Comparison of ENCODE assay signal across 10 cellular contexts in genomic region chr7:116679495-116679894, GRCh38. TPM values are rescaled to one million over a fixed set of nuclear protein-coding genes. Genes with fewer than 3 reads are reported as not detected.
DNase-seq lines count a peak whose midpoint lies in the region; ATAC-seq, FAIRE-seq and TF ChIP-seq lines count a peak whose summit lies in the region.
"Had no signal": no experiment of that assay in that cellular context is flagged by ENCODE, and none has a peak within 500 bp of the region (broad histone marks: within the 10 kb centered on the region; RNA-seq: fewer than 3 reads in every experiment).

No MANE protein-coding gene starts in this region.

- H3K27ac ChIP-seq in GM12878 (ENCODE audit: control insufficient read depth, insufficient read depth) (no peak overlapping the region), coronary artery (no peak overlapping the region)

- SMC1A ChIA-PET in GM12878 (lab: Charles Lee; ENCODE audit: uncharacterized antibody, unreplicated experiment) = interaction anchor here (0.7 kb wide), 1 partner anchor 14 kb away, joined by 3 read pairs; no protein-coding TSS in a partner anchor

- H2AFZ ChIP-seq in GM12878 (ENCODE audit: control insufficient read depth, low read depth, low read length) = no peak overlapping the region

- RAD21 ChIA-PET in GM12878 (lab: Charles Lee; ENCODE audit: unreplicated experiment) = no interaction called here

- no TSS peak for BruUV-seq in GM12878 (replicated peaks; lab: Mats Ljungman, UMichigan)

- H3K4me2 ChIP-seq in GM12878 (ENCODE audit: control insufficient read depth, insufficient read depth) = no peak overlapping the region

- no peaks in the 10 kb centered on the region for H3K9me3 ChIP-seq in GM12878 (replicated peaks; ENCODE audit: control insufficient read depth, insufficient read depth, low read length)

- no peak for TF ChIP-seq RAD21 in GM12878 (IDR thresholded peaks at IDR 0.05; ENCODE audit: insufficient read depth, low read depth, low read length)

- peaks cover 3 to 4% of the 10 kb centered on the region in 2 experiments for H3K27me3 ChIP-seq in GM12878 (replicated peaks in 1 of 2; ENCODE audit: control insufficient read depth in 2 of 2, insufficient read depth in 2 of 2, low read length in 1 of 2)

- in situ Hi-C loops in GM12878 (cut with MboI) = no loop called here

- no peaks in the 10 kb centered on the region for H3K36me3 ChIP-seq in GM12878 (ENCODE audit: control insufficient read depth in 2 of 2, insufficient read depth in 2 of 2, low read length in 1 of 2)

- DNase-seq in GM10266 (ENCODE audit: extremely low spot score) (peak; percentile 33), GM12878 (ENCODE audit: low read depth, low spot score) (no peak), UCSD-AML1 (lab: John Stamatoyannopoulos, UW; ENCODE audit: unreplicated experiment) (no peak), RKO (ENCODE audit: low spot score) (no peak), coronary artery (ENCODE audit: low spot score) (no peak)
- no peak for DNase-seq in activated CD4-positive, alpha-beta T cell treated with anti-CD3 and anti-CD28 coated beads for 1 hour
- DNase-seq: CD4-positive, alpha-beta T cell; kidney had no signal

- CTCF ChIA-PET in GM12878 (lab: Yijun Ruan, JAX) = interaction anchor here (0.6 to 1.7 kb wide), 2 partner anchors 10 to 1268 kb away, joined by 3 to 5 read pairs; no protein-coding TSS in a partner anchor

- no peaks in the 10 kb centered on the region for H4K20me1 ChIP-seq in GM12878 (ENCODE audit: control insufficient read depth, insufficient read depth)

- ATAC-seq in GM19395 (IDR thresholded peaks at IDR 0.05; ENCODE audit: unreplicated experiment) (peak; percentile 49), HG03135 (IDR thresholded peaks at IDR 0.05; ENCODE audit: unreplicated experiment) (peak; percentile 49), GM12878 (peak; percentile 38; the same call in 2 of the 3 replicates)

- POLR2A ChIA-PET in GM12878 (lab: Charles Lee) = interaction anchor here (0.5 kb wide), 1 partner anchor 183 kb away, joined by 4 read pairs; no protein-coding TSS in a partner anchor

- intact Hi-C loops in GM12878 (cut with micrococcal nuclease; ENCODE audit: unreplicated experiment) = no loop called here

- WGBS in GM12878 (ENCODE audit: insufficient coverage, insufficient replicate concordance, low lambda C conversion rate, missing lambda C conversion rate) = 1% methylated on average over 4 of the region's 4 CpGs

- no peak for TF ChIP-seq EP300 in GM12878 (IDR thresholded peaks at IDR 0.05; ENCODE audit: borderline replicate concordance in 1 of 2, control insufficient read depth in 1 of 2, low read depth in 2 of 2, low read length in 2 of 2)

- TF ChIP-seq POLR2A in GM12878 (IDR thresholded peaks at IDR 0.05; ENCODE audit: low read depth, low read length) = no peak

- no peaks in the 10 kb centered on the region for H3K4me1 ChIP-seq in GM12878 (ENCODE audit: control insufficient read depth, insufficient read depth, low read length)

- H3K79me2 ChIP-seq in GM12878 (ENCODE audit: control insufficient read depth, insufficient read depth, low read length) = no peaks in the 10 kb centered on the region

- no peak for FAIRE-seq in GM12878 (lab: Jason Lieb, UNC)
- FAIRE-seq: kidney had no signal

- TF ChIP-seq CTCF in GM10266 (IDR thresholded peaks at IDR 0.05; ENCODE audit: control insufficient read depth, insufficient read depth, low read depth, missing control alignments) (no peak), GM12878 (IDR thresholded peaks at IDR 0.05 in 2 of 3, conservative IDR thresholded peaks at IDR 0.05 in 1 of 3; ENCODE audit: control insufficient read depth in 2 of 3, extremely low read depth in 1 of 3, insufficient read depth in 1 of 3, low read depth in 3 of 3, low read length in 3 of 3) (no peak), coronary artery (IDR thresholded peaks at IDR 0.05) (no peak)

- H3K4me3 ChIP-seq in GM12878 = no peak overlapping the region
- H3K4me3 ChIP-seq in coronary artery = no peak overlapping the region

- H3K9ac ChIP-seq in GM12878 (ENCODE audit: control insufficient read depth, insufficient read depth, low read length) = no peak overlapping the region

TF ChIP-seq in GM12878, 131 proteins besides CTCF, POLR2A, EP300 and RAD21:
- TF ChIP-seq CHD4 (IDR thresholded peaks at IDR 0.05) (no peak), TBL1XR1 (IDR thresholded peaks at IDR 0.05; ENCODE audit: low read depth, low read length) (no peak), HSF1 (IDR thresholded peaks at IDR 0.05; ENCODE audit: low read depth, low read length) (no peak), SUPT20H (IDR thresholded peaks at IDR 0.05; ENCODE audit: borderline replicate concordance, control insufficient read depth, low read depth, low read length) (no peak), NRF1 (conservative IDR thresholded peaks at IDR 0.05; ENCODE audit: low read depth, low read length) (no peak), YY1 (IDR thresholded peaks at IDR 0.05; ENCODE audit: low read depth, low read length) (no peak), CBX3 (IDR thresholded peaks at IDR 0.05; ENCODE audit: borderline replicate concordance, low read depth) (no peak), IRF4 (IDR thresholded peaks at IDR 0.05; ENCODE audit: low read depth, low read length) (no peak)

RNA-seq across cellular contexts. Expression of gene MET, which starts 7.5 kb away (rescaled TPM):
- total RNA-seq in GM12878 (2013; cell fraction: nucleolus; rRNA removed) = not detected in 2 replicates
- not detected in 2 replicates for total RNA-seq in GM12878 (2014; rRNA removed)
- not detected in 2 replicates for total RNA-seq in GM12878 (2014; rRNA removed; fragmentation: Illumina TruSeq; extraction: Trizol)
- 0.21 TPM in 2 replicates for total RNA-seq in GM12878 (2021)
- 0.03 TPM for polyA plus RNA-seq in GM12878 (2011; ENCODE audit: low read depth)
- polyA plus RNA-seq in GM12878 (2011; rRNA removed) = not detected in 2 replicates
- polyA plus RNA-seq in GM12878 (2011; cell fraction: cytosol; rRNA removed) = not detected in 2 replicates
- polyA plus RNA-seq in GM12878 (2011; cell fraction: nucleus; rRNA removed) = not detected in 2 replicates
- 0.07 and 0.12 TPM in 2 replicates for polyA plus RNA-seq in GM12878 (2012)
- not detected in 2 replicates for polyA plus RNA-seq in GM12878 (2014; fragmentation: Illumina TruSeq; extraction: Trizol)
- not detected for polyA plus RNA-seq in GM12878 (2014; fragmentation: Nextera tagmentation; extraction: Ambion mirVana)
- polyA plus RNA-seq in GM12878 (2014; rRNA removed) = not detected in 2 replicates
- polyA plus RNA-seq in GM12878 (2016; fragmentation: Nextera tagmentation; extraction: Ambion mirVana) = under 1 TPM in 1 of 2 experiments, not detected in 1; 0.01 TPM
- polyA minus RNA-seq in GM12878 (2011; rRNA and poly(A)+ RNA removed) = not detected in 2 replicates
- 0.80 and 1.2 TPM in 2 replicates for polyA minus RNA-seq in GM12878 (2011; cell fraction: cytosol; rRNA and poly(A)+ RNA removed)
- polyA minus RNA-seq in GM12878 (2011; cell fraction: nucleus; rRNA and poly(A)+ RNA removed) = 0.24 and 0.48 TPM in 2 replicates
